In genomic region chr3:42098171-42098570, GRCh38 we compare ENCODE assay signal across 1 cellular context.
TF ChIP-seq lines count a peak whose summit lies in the region.

No MANE protein-coding gene starts in this region.

TF ChIP-seq in endothelial cell of umbilical vein, 7 proteins besides CTCF, POLR2A, EP300 and RAD21:
- no peak for TF ChIP-seq EZH2 (IDR thresholded peaks at IDR 0.05; ENCODE audit: borderline replicate concordance, low read depth, low read length, severe bottlenecking)
- TF ChIP-seq MYC (IDR thresholded peaks at IDR 0.05; ENCODE audit: low read depth, low read length) = no peak
- no peak for TF ChIP-seq POLR2AphosphoS5 (IDR thresholded peaks at IDR 0.05; ENCODE audit: insufficient read depth, low read depth, low read length)
- TF ChIP-seq MAX (IDR thresholded peaks at IDR 0.05; ENCODE audit: insufficient read depth, insufficient read length) = no peak
